ENCODE assay signal across 19 cellular contexts in genomic region chr18:10482363-10482984, GRCh38. TPM values are rescaled to one million over a fixed set of nuclear protein-coding genes. Genes with fewer than 3 reads are reported as not detected.
DNase-seq lines count a peak whose midpoint lies in the region; ATAC-seq and TF ChIP-seq lines count a peak whose summit lies in the region.
"Had no signal": no experiment of that assay in that cellular context is flagged by ENCODE, and none has a peak within 500 bp of the region (broad histone marks: within the 10 kb centered on the region; RNA-seq: fewer than 3 reads in every experiment).

No MANE protein-coding gene starts in this region.

- peak overlapping the region in 46 of 59 donors; percentile 20 to 79 (median 56) for H3K27ac ChIP-seq in dorsolateral prefrontal cortex
- H3K27ac ChIP-seq: foreskin keratinocyte, vagina, VCaP had no signal

- H3K27me3 ChIP-seq in dorsolateral prefrontal cortex: no peaks in the 10 kb centered on the region
- H3K27me3 ChIP-seq: vagina had no signal

- ATAC-seq in GM19395 (IDR thresholded peaks at IDR 0.05; ENCODE audit: unreplicated experiment) (peak; percentile 9), HG03039 (IDR thresholded peaks at IDR 0.05; ENCODE audit: unreplicated experiment) (peak; percentile 13), HG02678 (IDR thresholded peaks at IDR 0.05; ENCODE audit: unreplicated experiment) (no peak)
- ATAC-seq: foreskin keratinocyte had no signal

- intact Hi-C loops in dorsolateral prefrontal cortex (cut with DNase I): no loop called here
- intact Hi-C loops in cardiac septum (cut with DNase I): no loop called here

- H3K4me3 ChIP-seq in GM12864 (ENCODE audit: low read depth, low read length) (no peak overlapping the region), dorsolateral prefrontal cortex (no peak overlapping the region)
- H3K4me3 ChIP-seq: vagina had no signal

- DNase-seq in GM12864 (ENCODE audit: low read depth) (no peak), dorsolateral prefrontal cortex (no peak), LoVo (ENCODE audit: low spot score) (no peak), DMS 273 (lab: John Stamatoyannopoulos, UW; ENCODE audit: unreplicated experiment) (no peak), cardiac septum (ENCODE audit: low spot score) (no peak)
- DNase-seq: activated T-cell treated with anti-CD3 and anti-CD28 coated beads for 4 hours; DMS79; foreskin keratinocyte; HFFc6; NCI-H1048; NCI-H748 treated with DMSO at 0.1 percent for 48 hours; SK-N-SH; stimulated activated CD4-positive, alpha-beta T cell treated with anti-CD3 and anti-CD28 coated beads, Interleukin-1b, Interleukin-23, amount 100 ng/mL, for 48 hours had no signal

- peak; percentile 30 for TF ChIP-seq CTCF in GM12864 (IDR thresholded peaks at IDR 0.05; ENCODE audit: low read depth, low read length, missing control alignments)
- TF ChIP-seq CTCF in dorsolateral prefrontal cortex (IDR thresholded peaks at IDR 0.05 in 54 of 56, conservative IDR thresholded peaks at IDR 0.05 in 2 of 56; ENCODE audit: low read depth in 1 of 56, partially characterized antibody in 56 of 56): no peak

RNA-seq across cellular contexts. Expression of gene APCDD1, which starts 28.0 kb away (rescaled TPM):
- 100 to 1,000 TPM in 6 of 120 experiments, 10 to 100 TPM in 114; 20.1 to 134 (median 52.7) TPM for total RNA-seq in dorsolateral prefrontal cortex
- total RNA-seq in cardiac septum: 9.9 TPM
- total RNA-seq: dermis microvascular lymphatic vessel endothelial cell had no signal

RNA-seq across cellular contexts. Expression of gene NAPG, which starts 43.4 kb away (rescaled TPM):
- 100 to 1,000 TPM in 55 of 120 experiments, 10 to 100 TPM in 65; 52.2 to 139 (median 98.2) TPM for total RNA-seq in dorsolateral prefrontal cortex
- 44.8 TPM for total RNA-seq in cardiac septum
